1 cellular context compared by ENCODE assay signal in genomic region chr5:5372930-5373329, GRCh38.
TF ChIP-seq lines count a peak whose summit lies in the region.

No MANE protein-coding gene starts in this region.

TF ChIP-seq in K562, 482 proteins besides CTCF, POLR2A, EP300 and RAD21 (continued from another document):
- TF ChIP-seq MLLT1 (IDR thresholded peaks at IDR 0.05) (no peak), MGA (IDR thresholded peaks at IDR 0.05) (peak; percentile 87), ATF7 (IDR thresholded peaks at IDR 0.05) (no peak), ERF (CRISPR knock-in tag; IDR thresholded peaks at IDR 0.05) (0 out of 2 replicates have a peak, but pooled peaks have one; percentile 53), CBX5 (IDR thresholded peaks at IDR 0.05; ENCODE audit: borderline replicate concordance, low read depth) (no peak), ZNF431 (CRISPR knock-in tag; IDR thresholded peaks at IDR 0.05) (peak; percentile 25; the same call in 1 of the 2 replicates), ZBTB9 (CRISPR knock-in tag; IDR thresholded peaks at IDR 0.05) (no peak), POLR2AphosphoS2 (IDR thresholded peaks at IDR 0.05; ENCODE audit: low read length) (no peak), BRF1 (IDR thresholded peaks at IDR 0.05; ENCODE audit: borderline replicate concordance, extremely low read depth, insufficient read length) (no peak), CREB5 (CRISPR knock-in tag; IDR thresholded peaks at IDR 0.05) (no peak), ZNF395 (CRISPR knock-in tag; IDR thresholded peaks at IDR 0.05) (no peak), NFIC (IDR thresholded peaks at IDR 0.05) (peak; percentile 67), SMARCA4 (IDR thresholded peaks at IDR 0.05) (no peak), MAX (CRISPR knock-in tag; IDR thresholded peaks at IDR 0.05) (peak; percentile 64; the same call in 1 of the 2 replicates), PRMT5 (CRISPR knock-in tag; IDR thresholded peaks at IDR 0.05) (no peak), MCM5 (IDR thresholded peaks at IDR 0.05; ENCODE audit: low read depth) (no peak), RBM39 (optimal IDR thresholded peaks at IDR 0.05; ENCODE audit: low read depth, low read length) (no peak), SUPT5H (IDR thresholded peaks at IDR 0.05) (no peak), ZBTB17 (CRISPR knock-in tag; IDR thresholded peaks at IDR 0.05) (peak; percentile 39; the same call in 1 of the 2 replicates), JUND (IDR thresholded peaks at IDR 0.05; ENCODE audit: borderline replicate concordance, low read depth, low read length) (no peak), JUND (tag; IDR thresholded peaks at IDR 0.05; ENCODE audit: borderline replicate concordance, low read depth, low read length) (no peak), ZNF311 (CRISPR knock-in tag; IDR thresholded peaks at IDR 0.05) (peak; percentile 55), E2F6 (IDR thresholded peaks at IDR 0.05; ENCODE audit: borderline replicate concordance in 1 of 2, extremely low read depth in 1 of 2, insufficient read depth in 1 of 2, insufficient read length in 1 of 2, low read depth in 1 of 2, low read length in 1 of 2, poor library complexity in 1 of 2, severe bottlenecking in 1 of 2) (peak; percentile 47 to 66)
